In genomic region chr1:236039736-236040670, GRCh38 we compare ENCODE assay signal across 1 cellular context.
TF ChIP-seq lines count a peak whose summit lies in the region.

No MANE protein-coding gene starts in this region.

TF ChIP-seq in HepG2, 621 proteins besides CTCF, POLR2A, EP300 and RAD21 (continued from another document and continues in another):
- TF ChIP-seq BRD4 (CRISPR knock-in tag; IDR thresholded peaks at IDR 0.05) (0 out of 2 replicates have a peak, but pooled peaks have one; percentile 37), CHCHD3 (CRISPR knock-in tag; IDR thresholded peaks at IDR 0.05) (no peak), ZNF317 (CRISPR knock-in tag; IDR thresholded peaks at IDR 0.05) (no peak), MTF2 (CRISPR knock-in tag; IDR thresholded peaks at IDR 0.05; ENCODE audit: borderline replicate concordance) (no peak), ZNF121 (CRISPR knock-in tag; IDR thresholded peaks at IDR 0.05) (peak; percentile 76; the same call in 1 of the 2 replicates), GTF3A (CRISPR knock-in tag; conservative IDR thresholded peaks at IDR 0.05) (no peak), ZNF773 (CRISPR knock-in tag; IDR thresholded peaks at IDR 0.05; ENCODE audit: borderline replicate concordance) (no peak), NFKB2 (CRISPR knock-in tag; IDR thresholded peaks at IDR 0.05; ENCODE audit: borderline replicate concordance) (no peak), ZNF232 (CRISPR knock-in tag; IDR thresholded peaks at IDR 0.05; ENCODE audit: borderline replicate concordance) (peak; percentile 62; the same call in 1 of the 2 replicates), ZNF451 (CRISPR knock-in tag; IDR thresholded peaks at IDR 0.05) (no peak), ZNF142 (CRISPR knock-in tag; IDR thresholded peaks at IDR 0.05) (no peak), HDAC6 (IDR thresholded peaks at IDR 0.05; ENCODE audit: low read depth, low read length) (no peak), ISL2 (CRISPR knock-in tag; IDR thresholded peaks at IDR 0.05) (peak; percentile 85), MAFG (CRISPR knock-in tag; IDR thresholded peaks at IDR 0.05) (no peak), ZNF510 (CRISPR knock-in tag; IDR thresholded peaks at IDR 0.05; ENCODE audit: low read depth) (no peak), ZNF768 (CRISPR knock-in tag; IDR thresholded peaks at IDR 0.05) (no peak), ZNF609 (CRISPR knock-in tag; IDR thresholded peaks at IDR 0.05; ENCODE audit: borderline replicate concordance) (peak; percentile 82; the same call in 1 of the 2 replicates), ZSCAN29 (CRISPR knock-in tag; conservative IDR thresholded peaks at IDR 0.05) (0 out of 2 replicates have a peak, but pooled peaks have one; percentile 40), NFIC (IDR thresholded peaks at IDR 0.05; ENCODE audit: low read length) (0 out of 2 replicates have a peak, but pooled peaks have one; percentile 68), ZNF275 (CRISPR knock-in tag; IDR thresholded peaks at IDR 0.05; ENCODE audit: borderline replicate concordance) (no peak), CENPX (CRISPR knock-in tag; IDR thresholded peaks at IDR 0.05) (no peak), ZBTB39 (CRISPR knock-in tag; IDR thresholded peaks at IDR 0.05) (no peak), HMG20B (CRISPR knock-in tag; conservative IDR thresholded peaks at IDR 0.05) (peak; percentile 87), ZNF614 (CRISPR knock-in tag; IDR thresholded peaks at IDR 0.05; ENCODE audit: borderline replicate concordance) (peak; percentile 87; the same call in 1 of the 2 replicates), SKIL (CRISPR knock-in tag; IDR thresholded peaks at IDR 0.05; ENCODE audit: borderline replicate concordance) (0 out of 2 replicates have a peak, but pooled peaks have one; percentile 26), FOXA3 (CRISPR knock-in tag; IDR thresholded peaks at IDR 0.05) (peak; percentile 96), ZNF580 (CRISPR knock-in tag; IDR thresholded peaks at IDR 0.05; ENCODE audit: borderline replicate concordance, low read depth) (peak; percentile 35; the same call in 1 of the 2 replicates), MATR3 (CRISPR knock-in tag; IDR thresholded peaks at IDR 0.05) (no peak), CC2D1A (CRISPR knock-in tag; IDR thresholded peaks at IDR 0.05) (no peak), ZNF138 (CRISPR knock-in tag; IDR thresholded peaks at IDR 0.05; ENCODE audit: low read depth) (no peak), MBD4 (IDR thresholded peaks at IDR 0.05; ENCODE audit: borderline replicate concordance, low read length) (no peak), ZNF75D (CRISPR knock-in tag; IDR thresholded peaks at IDR 0.05; ENCODE audit: borderline replicate concordance) (no peak)
